ENCODE assay signal across 9 cellular contexts in the genomic region with DNA sequence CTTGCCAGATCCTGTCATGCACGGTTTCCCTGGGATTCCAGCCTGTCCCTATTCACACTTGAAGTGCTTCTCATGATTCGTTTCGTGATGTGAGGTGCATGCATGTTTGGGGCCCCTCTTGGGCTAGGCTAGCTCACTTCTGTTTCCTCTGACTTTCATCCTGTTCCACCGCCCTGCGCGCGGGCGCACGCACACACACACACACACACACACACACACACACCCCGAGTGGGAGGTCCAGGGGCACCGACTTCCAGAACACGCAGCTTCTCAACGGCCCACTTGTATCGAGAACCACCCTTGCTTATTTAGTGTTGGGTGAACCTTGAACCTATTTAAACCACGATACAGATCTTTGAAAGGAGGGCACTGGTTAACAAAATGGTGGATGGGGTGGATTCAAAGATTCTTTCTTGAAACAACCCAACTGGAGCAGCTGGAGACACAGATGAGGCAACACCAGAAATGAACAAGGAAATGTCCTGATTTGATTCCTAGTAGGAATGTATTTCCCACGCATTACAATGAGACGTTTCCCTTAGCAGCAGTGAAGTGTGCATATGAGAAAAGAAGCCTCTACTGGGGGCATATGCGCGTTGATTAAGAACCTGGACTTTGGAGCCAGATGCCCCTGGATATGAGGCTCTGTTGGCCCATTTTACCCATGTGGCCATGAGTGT. TPM values are rescaled to one million over a fixed set of nuclear protein-coding genes. Genes with fewer than 3 reads are reported as not detected.
DNase-seq lines count a peak whose midpoint lies in the region; ATAC-seq and TF ChIP-seq lines count a peak whose summit lies in the region.
"Had no signal": no experiment of that assay in that cellular context is flagged by ENCODE, and none has a peak within 500 bp of the region (broad histone marks: within the 10 kb centered on the region; RNA-seq: fewer than 3 reads in every experiment).

No MANE protein-coding gene starts in this region.

- no peaks in the 10 kb centered on the region for H3K27me3 Mint-ChIP-seq in stimulated activated naive B cell treated with anti-CD40 and anti-IgM and Interleukin-4, amounts not matched to agents 10 μg/mL and 1 μg/mL and 100 μg/mL, for 72 hours

- peak; percentile 44 for DNase-seq in activated CD8-positive, alpha-beta memory T cell treated with anti-CD3 and anti-CD28 coated beads, Interleukin-2, amount 50 U/mL, for 4 hours
- DNase-seq in stimulated activated naive B cell treated with anti-CD40 and anti-IgM and Interleukin-4, amounts not matched to agents 10 μg/mL and 1 μg/mL and 100 μg/mL, for 72 hours: peak; percentile 27
- DNase-seq in superior temporal gyrus (ENCODE audit: extremely low spot score): no peak
- DNase-seq: cerebellar nuclear complex had no signal

- H3K27me3 ChIP-seq in KMS-11 (ENCODE audit: insufficient read depth, low read depth): no peaks in the 10 kb centered on the region
- no peaks in the 10 kb centered on the region for H3K27me3 ChIP-seq in gastroesophageal sphincter

- no peak for TF ChIP-seq POLR2A in gastroesophageal sphincter (IDR thresholded peaks at IDR 0.05)

- no peak overlapping the region for H3K9ac ChIP-seq in KMS-11

- ATAC-seq in gastroesophageal sphincter (no peak), HG02884 (IDR thresholded peaks at IDR 0.05; ENCODE audit: unreplicated experiment) (no peak), GM21825 (IDR thresholded peaks at IDR 0.05; ENCODE audit: unreplicated experiment) (no peak), HG03108 (IDR thresholded peaks at IDR 0.05; ENCODE audit: unreplicated experiment) (no peak)
- ATAC-seq in stimulated activated naive B cell treated with anti-CD40 and anti-IgM and Interleukin-4, amounts not matched to agents 10 μg/mL and 1 μg/mL and 100 μg/mL, for 72 hours (replicated peaks): peak; percentile 19 to 22

- H3K4me1 ChIP-seq in KMS-11 (ENCODE audit: low read depth, poor library complexity, severe bottlenecking) (peaks cover 94% of the 10 kb centered on the region), gastroesophageal sphincter (peaks cover 0 to 65% (median 8%) of the 10 kb centered on the region in 3 donors)

- H3K4me3 ChIP-seq in KMS-11 (IDR thresholded peaks at IDR 0.05; ENCODE audit: insufficient read depth, low read depth, low read length): no peak overlapping the region
- H3K4me3 ChIP-seq in gastroesophageal sphincter: no peak overlapping the region

- no peaks in the 10 kb centered on the region for H3K36me3 ChIP-seq in KMS-11 (ENCODE audit: insufficient read depth)
- no peaks in the 10 kb centered on the region for H3K36me3 ChIP-seq in gastroesophageal sphincter

- no peaks in the 10 kb centered on the region for H3K9me3 Mint-ChIP-seq in stimulated activated naive B cell treated with anti-CD40 and anti-IgM and Interleukin-4, amounts not matched to agents 10 μg/mL and 1 μg/mL and 100 μg/mL, for 72 hours

- H2AFZ ChIP-seq in KMS-11 (ENCODE audit: low read depth): no peak overlapping the region

- whole genome bisulfite sequencing in gastroesophageal sphincter (ENCODE audit: low coverage in 1 of 2), 2 donors: 82 to 85% methylated on average over 9 to 11 of the region's 19 CpGs

- peak overlapping the region; percentile 75 to 79 for H3K4me3 Mint-ChIP-seq in stimulated activated naive B cell treated with anti-CD40 and anti-IgM and Interleukin-4, amounts not matched to agents 10 μg/mL and 1 μg/mL and 100 μg/mL, for 72 hours

- peaks cover 94% of the 10 kb centered on the region for H3K79me2 ChIP-seq in KMS-11 (ENCODE audit: insufficient read depth, low read depth)

- peaks cover 2 to 9% of the 10 kb centered on the region in 2 donors for H3K36me3 Mint-ChIP-seq in stimulated activated naive B cell treated with anti-CD40 and anti-IgM and Interleukin-4, amounts not matched to agents 10 μg/mL and 1 μg/mL and 100 μg/mL, for 72 hours

- H4K20me1 ChIP-seq in KMS-11 (ENCODE audit: insufficient read depth): peaks cover 6% of the 10 kb centered on the region; the same call in 1 of the 2 replicates

- peaks cover 62 to 100% of the 10 kb centered on the region in 2 donors for H3K4me1 Mint-ChIP-seq in stimulated activated naive B cell treated with anti-CD40 and anti-IgM and Interleukin-4, amounts not matched to agents 10 μg/mL and 1 μg/mL and 100 μg/mL, for 72 hours

- TF ChIP-seq EP300 in gastroesophageal sphincter (IDR thresholded peaks at IDR 0.05): no peak

- TF ChIP-seq CTCF in KMS-11 (conservative IDR thresholded peaks at IDR 0.05; ENCODE audit: low read depth, low read length): no peak
- no peak for TF ChIP-seq CTCF in gastroesophageal sphincter (IDR thresholded peaks at IDR 0.05)

- no peaks in the 10 kb centered on the region for H3K9me3 ChIP-seq in gastroesophageal sphincter

- H3K27ac Mint-ChIP-seq in stimulated activated naive B cell treated with anti-CD40 and anti-IgM and Interleukin-4, amounts not matched to agents 10 μg/mL and 1 μg/mL and 100 μg/mL, for 72 hours: peak overlapping the region; percentile 89

- H3K4me2 ChIP-seq in KMS-11: peak overlapping the region; percentile 53; the same call in 1 of the 2 replicates

- H3K27ac ChIP-seq in KMS-11: no peak overlapping the region; the same call in 1 of the 2 replicates
- H3K27ac ChIP-seq in gastroesophageal sphincter: peak overlapping the region in 3 of 4 donors; percentile 44 to 64 (median 52)

RNA-seq across cellular contexts. Expression of gene ELK3, which starts 16.3 kb away (rescaled TPM):
- 10 to 100 TPM; 10.1 to 25.3 (median 23.4) TPM for total RNA-seq in gastroesophageal sphincter

Comparison
In these comparisons a context has a peak if more than half of its experiments do, and no peak if none do; other contexts are left out.
1. ATAC-seq: peak in stimulated activated naive B cell treated with anti-CD40 and anti-IgM and Interleukin-4, amounts not matched to agents 10 μg/mL and 1 μg/mL and 100 μg/mL, for 72 hours (2 of 2); none in gastroesophageal sphincter (single experiment), HG02884 (single experiment), GM21825 (single experiment) and HG03108 (single experiment).